8 cellular contexts compared by ENCODE assay signal in the genomic region with DNA sequence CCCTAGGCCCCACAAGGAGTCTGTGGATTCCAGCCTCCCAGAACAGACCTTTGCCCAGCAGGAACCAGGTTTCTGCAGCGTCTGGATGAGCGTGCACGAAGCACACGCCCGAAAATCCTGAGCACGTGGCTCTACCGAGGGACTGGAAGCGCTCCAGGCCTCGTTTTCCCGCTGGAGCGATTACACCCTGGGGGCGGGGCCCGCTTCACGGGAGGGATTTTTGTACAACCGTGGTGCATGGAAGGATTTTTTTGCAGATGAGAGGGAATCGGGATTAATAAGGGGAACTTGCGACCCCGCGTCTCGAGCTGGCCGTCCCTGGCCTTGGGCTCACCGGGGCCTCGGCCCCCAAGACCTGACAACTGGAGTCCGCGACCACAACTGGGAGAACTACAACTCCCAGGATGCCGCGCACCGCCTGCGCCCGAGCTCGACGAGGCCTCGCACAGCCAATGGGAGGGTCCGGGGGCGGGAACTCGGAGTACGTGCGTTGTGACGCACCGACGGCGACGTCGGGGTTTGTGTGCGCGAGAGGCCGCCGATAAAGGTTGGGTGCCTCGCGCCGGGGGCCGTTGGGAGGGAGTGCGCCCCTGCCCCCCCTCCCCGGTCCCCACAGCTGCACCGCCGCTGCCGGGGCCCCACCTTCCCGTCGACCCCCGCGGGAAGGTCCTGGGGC. TPM values are rescaled to one million over a fixed set of nuclear protein-coding genes. Genes with fewer than 3 reads are reported as not detected.
A peak's percentile ranks its signal among the peaks of the same experiment; 100 is the strongest.
DNase-seq lines count a peak whose midpoint lies in the region; ATAC-seq, FAIRE-seq and TF ChIP-seq lines count a peak whose summit lies in the region.

ZNF628 (plus strand) TSS at position 518 of the 676 bp plus-strand sequence. CDS start 3,294 bp downstream, outside the sequence.

- H3K4me1 ChIP-seq in right atrium auricular region (peaks cover 0 to 31% of the 10 kb centered on the region in 2 donors), psoas muscle (peaks cover 18% of the 10 kb centered on the region)

- in situ Hi-C loops in GM13977 (cut with MboI; ENCODE audit: low pct_unique_long_range_greater_than_20kb, low sequenced_read_pairs, unreplicated experiment): no loop called here

- no peak for TF ChIP-seq CTCF in GM13977 (IDR thresholded peaks at IDR 0.05; ENCODE audit: extremely low read depth, insufficient read depth, missing control alignments)
- no peak for TF ChIP-seq CTCF in right atrium auricular region (IDR thresholded peaks at IDR 0.05)
- TF ChIP-seq CTCF in psoas muscle (IDR thresholded peaks at IDR 0.05): no peak

- no peaks in the 10 kb centered on the region for H3K36me3 ChIP-seq in right atrium auricular region
- H3K36me3 ChIP-seq in psoas muscle (ENCODE audit: insufficient read depth in 1 of 2, low read depth in 1 of 2): peaks cover 0 to under 1% of the 10 kb centered on the region in 2 donors

- WGBS in psoas muscle, 3 donors: 0 to 1% (median 0%) methylated on average over 38 to 61 of the region's 61 CpGs

- ATAC-seq in HG02884 (IDR thresholded peaks at IDR 0.05; ENCODE audit: unreplicated experiment) (peak; percentile 82), psoas muscle (peak; percentile 97 to 98 (median 97))

- peak within 1 kb of the TSS; percentile 66 to 76 for H3K4me3 ChIP-seq in right atrium auricular region
- peak within 1 kb of the TSS; percentile 86 for H3K4me3 ChIP-seq in psoas muscle

- no peaks in the 10 kb centered on the region for H3K9me3 ChIP-seq in right atrium auricular region
- no peaks in the 10 kb centered on the region for H3K9me3 ChIP-seq in psoas muscle

- H3K27ac ChIP-seq in right atrium auricular region (peak within 1 kb of the TSS; percentile 98), psoas muscle (peak within 1 kb of the TSS; percentile 97)

- peak; percentile 99 for DNase-seq in GM13977 (ENCODE audit: low spot score)
- DNase-seq in NCI-H146 treated with DMSO at 0.1 percent for 48 hours (lab: John Stamatoyannopoulos, UW; ENCODE audit: unreplicated experiment): peak; percentile 92
- peak; percentile 95 to 99 (median 96) for DNase-seq in T-helper 1 cell
- peak; percentile 36 to 99 (median 98) for DNase-seq in amygdala (lab: John Stamatoyannopoulos, UW)
- DNase-seq in right atrium auricular region (ENCODE audit: low spot score): peak; percentile 99
- DNase-seq in psoas muscle: peak; percentile 99 to 100
- DNase-seq in urothelium cell line (ENCODE audit: low spot score): peak; percentile 98

- H3K27me3 ChIP-seq in right atrium auricular region: no peaks in the 10 kb centered on the region
- no peaks in the 10 kb centered on the region for H3K27me3 ChIP-seq in psoas muscle (ENCODE audit: insufficient read depth in 3 of 3, low read length in 2 of 3)

- intact Hi-C loops in psoas muscle (cut with DNase I): no loop called here

- peak; percentile 75 for FAIRE-seq in urothelium cell line (lab: Jason Lieb, UNC)

RNA-seq across cellular contexts. Expression of gene ZNF628, which starts in this region (rescaled TPM):
- total RNA-seq in right atrium auricular region (10 to 100 TPM in 1 of 2 donors, 1 to 10 TPM in 1; 5.6 to 13.2 TPM), psoas muscle (10 to 100 TPM in 2 of 4 donors, 1 to 10 TPM in 2; 5.9 to 14.3 (median 11.5) TPM)
- polyA plus RNA-seq in psoas muscle: 10 to 100 TPM; 11.8 to 12.4 (median 12.2) TPM

Comparison
In these comparisons a context has a peak if more than half of its experiments do, and no peak if none do; other contexts are left out.
1. Peak in every context shown above with its lines: DNase-seq, ATAC-seq, H3K4me3 ChIP-seq and H3K27ac ChIP-seq.